22 cellular contexts compared by ENCODE assay signal in the genomic region with DNA sequence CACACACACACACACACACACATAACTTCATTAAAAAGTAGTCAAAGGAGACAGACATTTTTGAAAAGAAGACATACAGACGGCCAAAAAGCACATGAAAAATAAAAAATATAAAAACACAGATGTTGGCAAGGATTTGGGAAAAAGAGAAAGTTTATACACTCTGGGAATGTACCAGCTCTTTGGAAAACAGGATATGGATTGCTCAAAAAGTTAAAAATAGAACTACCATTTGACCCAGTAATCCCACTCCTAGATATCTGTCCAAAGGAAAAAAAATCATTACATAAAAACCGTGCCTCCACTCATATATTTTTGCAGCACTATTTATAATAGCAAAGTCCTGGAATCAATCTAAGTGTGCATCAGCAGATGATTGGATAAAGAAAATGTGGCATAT.
"Had no signal": no experiment of that assay in that cellular context is flagged by ENCODE, and none has a peak within 500 bp of the region (broad histone marks: within the 10 kb centered on the region; RNA-seq: fewer than 3 reads in every experiment).

No MANE protein-coding gene starts in this region.

- H3K4me3 ChIP-seq: colonic mucosa, dorsolateral prefrontal cortex, esophagus muscularis mucosa, gastroesophageal sphincter, heart left ventricle, hepatocyte, lower lobe of right lung had no signal

- H3K9me3 ChIP-seq: colonic mucosa, lower lobe of right lung had no signal

- ATAC-seq: foreskin keratinocyte, gastroesophageal sphincter, heart left ventricle, left colon, left lobe of liver, left ventricle myocardium superior, lower lobe of right lung had no signal

- H3K27ac ChIP-seq: colonic mucosa, dorsolateral prefrontal cortex, esophagus muscularis mucosa, foreskin keratinocyte, gastroesophageal sphincter, heart left ventricle, hepatocyte, lower lobe of right lung had no signal

- H3K4me1 ChIP-seq: colonic mucosa, esophagus muscularis mucosa, foreskin keratinocyte, gastroesophageal sphincter, lower lobe of right lung had no signal

- H3K36me3 ChIP-seq: colonic mucosa, esophagus muscularis mucosa, gastroesophageal sphincter, heart left ventricle, lower lobe of right lung had no signal

- H3K27me3 ChIP-seq: colonic mucosa, dorsolateral prefrontal cortex, esophagus muscularis mucosa, foreskin keratinocyte, gastroesophageal sphincter, heart left ventricle, hepatocyte had no signal

- DNase-seq: cerebellar nuclear complex; colonic mucosa; cortex of kidney; dorsolateral prefrontal cortex; effector CD4-positive, alpha-beta T cell; effector memory CD4-positive, alpha-beta T cell; foreskin keratinocyte; heart left ventricle; hypothalamus; immature natural killer cell; islet precursor cell; kidney; kidney glomerular epithelial cell; left colon; left ventricle myocardium superior; lower lobe of right lung; mesendoderm; midbrain had no signal
